In the genomic region with DNA sequence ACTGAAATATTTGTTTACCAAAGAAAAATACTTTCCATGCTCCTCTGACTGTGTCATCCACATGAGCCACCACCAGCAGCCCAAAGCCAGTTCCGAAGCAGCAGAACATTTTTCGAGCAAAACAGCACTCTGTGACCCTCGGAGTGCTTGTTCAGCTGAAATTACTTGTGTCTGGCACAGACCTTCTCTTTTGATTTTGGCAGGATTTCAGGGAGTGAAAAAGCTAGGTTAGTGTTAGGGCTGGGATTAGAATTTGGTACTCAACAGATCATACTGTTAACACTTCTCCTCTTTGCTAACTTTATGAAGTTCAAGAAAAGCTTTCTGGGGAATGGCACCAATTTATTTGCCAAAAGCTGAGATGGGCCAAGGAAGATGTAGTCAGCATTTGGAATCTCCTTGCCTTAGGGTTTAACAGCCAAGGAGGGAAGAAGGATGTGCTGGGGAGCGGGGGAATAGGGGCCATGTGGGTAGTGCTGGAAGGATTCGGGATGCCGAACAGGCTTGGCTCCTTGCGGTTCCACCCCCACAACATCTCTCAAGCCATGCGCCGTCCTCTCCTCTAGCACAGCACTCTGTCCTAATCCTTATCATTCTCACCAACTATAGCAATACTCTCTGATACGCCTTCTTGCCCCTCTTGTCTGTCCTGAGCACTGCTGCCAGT, we compare ENCODE assay signal across 17 cellular contexts. TPM values are rescaled to one million over a fixed set of nuclear protein-coding genes. Genes with fewer than 3 reads are reported as not detected.
A peak's percentile ranks its signal among the peaks of the same experiment; 100 is the strongest.
DNase-seq lines count a peak whose midpoint lies in the region; ATAC-seq and TF ChIP-seq lines count a peak whose summit lies in the region.
"Had no signal": no experiment of that assay in that cellular context is flagged by ENCODE, and none has a peak within 500 bp of the region (broad histone marks: within the 10 kb centered on the region; RNA-seq: fewer than 3 reads in every experiment).

No MANE protein-coding gene starts in this region.

- H3K27me3 ChIP-seq in left lung (no peaks in the 10 kb centered on the region), thoracic aorta (replicated peaks; ENCODE audit: insufficient read depth) (no peaks in the 10 kb centered on the region)

- no peaks in the 10 kb centered on the region for H3K9me3 Mint-ChIP-seq in chondrocyte (ENCODE audit: low read depth)
- H3K9me3 Mint-ChIP-seq: T-helper 1 cell treated with Interleukin-12 subunit alpha and Interleukin-12 subunit beta and Interleukin-4 antibody, amounts not matched to agents 30 μg/mL and 1 μg/mL, for 36 hours had no signal

- peak; percentile 65 for ATAC-seq in left lung
- ATAC-seq in thoracic aorta (ENCODE audit: insufficient number of reproducible peaks, low FRiP score, low read depth), result peak; percentile 48
- ATAC-seq in HG02610 (IDR thresholded peaks at IDR 0.05; ENCODE audit: unreplicated experiment), result no peak
- ATAC-seq: activated CD4-positive, alpha-beta T cell treated with anti-CD3 and anti-CD28 coated beads for 36 hours; K562 had no signal

- no peak overlapping the region for H3K4me3 Mint-ChIP-seq in chondrocyte (ENCODE audit: unreplicated experiment)
- H3K4me3 Mint-ChIP-seq: activated CD4-positive, alpha-beta T cell treated with anti-CD3 and anti-CD28 coated beads for 36 hours; T-helper 1 cell treated with Interleukin-12 subunit alpha and Interleukin-12 subunit beta and Interleukin-4 antibody, amounts not matched to agents 30 μg/mL and 1 μg/mL, for 36 hours had no signal

- peak overlapping the region; percentile 76 for H3K27ac Mint-ChIP-seq in chondrocyte (ENCODE audit: unreplicated experiment)
- H3K27ac Mint-ChIP-seq: activated CD4-positive, alpha-beta T cell treated with anti-CD3 and anti-CD28 coated beads for 36 hours; T-helper 1 cell treated with Interleukin-12 subunit alpha and Interleukin-12 subunit beta and Interleukin-4 antibody, amounts not matched to agents 30 μg/mL and 1 μg/mL, for 36 hours had no signal

- intact Hi-C loops in left lung (cut with DNase I), result no loop called here

- H3K36me3 ChIP-seq in left lung (no peaks in the 10 kb centered on the region), thoracic aorta (no peaks in the 10 kb centered on the region)

- H3K36me3 Mint-ChIP-seq in chondrocyte (ENCODE audit: low read depth), result no peaks in the 10 kb centered on the region

- H3K9me3 ChIP-seq in left lung (no peaks in the 10 kb centered on the region), thoracic aorta (no peaks in the 10 kb centered on the region)
- H3K9me3 ChIP-seq: Caco-2 had no signal

- H3K4me1 Mint-ChIP-seq in chondrocyte (ENCODE audit: low read depth), result peaks cover 10% of the 10 kb centered on the region
- H3K4me1 Mint-ChIP-seq: activated CD4-positive, alpha-beta T cell treated with anti-CD3 and anti-CD28 coated beads for 36 hours had no signal

- peak; percentile 3 for DNase-seq in NCI-H1092 treated with DMSO at 0.1 percent for 48 hours (lab: John Stamatoyannopoulos, UW)
- no peak for DNase-seq in NCI-H1092 (lab: John Stamatoyannopoulos, UW)
- no peak for DNase-seq in chondrocyte (ENCODE audit: low spot score)
- no peak for DNase-seq in left lung
- no peak for DNase-seq in thoracic aorta (ENCODE audit: low spot score)
- no peak for DNase-seq in KBM-7
- no peak for DNase-seq in GM10266 (ENCODE audit: extremely low spot score)
- DNase-seq: activated CD4-positive, alpha-beta T cell treated with anti-CD3 and anti-CD28 coated beads for 36 hours; activated T-cell treated with anti-CD3 and anti-CD28 coated beads, Interleukin-2, amount 50 U/mL, for 48 hours; Caco-2; NCI-H1694; NCI-H524; stimulated activated naive CD4-positive, alpha-beta T cell had no signal

- no peaks in the 10 kb centered on the region for H3K4me1 ChIP-seq in left lung
- peaks cover 0 to 17% of the 10 kb centered on the region in 2 donors for H3K4me1 ChIP-seq in thoracic aorta (ENCODE audit: control insufficient read depth in 1 of 2, low read depth in 2 of 2)
- H3K4me1 ChIP-seq: Caco-2 had no signal

- TF ChIP-seq CTCF in chondrocyte (IDR thresholded peaks at IDR 0.05), result no peak
- no peak for TF ChIP-seq CTCF in left lung (IDR thresholded peaks at IDR 0.05)
- TF ChIP-seq CTCF in thoracic aorta (IDR thresholded peaks at IDR 0.05), result no peak
- no peak for TF ChIP-seq CTCF in GM10266 (IDR thresholded peaks at IDR 0.05; ENCODE audit: control insufficient read depth, insufficient read depth, low read depth, missing control alignments)

- H3K27ac ChIP-seq in left lung (no peak overlapping the region), thoracic aorta (peak overlapping the region in 1 of 2 donors; percentile 20)
- H3K27ac ChIP-seq: 22Rv1 had no signal

- H3K27me3 Mint-ChIP-seq in chondrocyte (ENCODE audit: low read depth), result no peaks in the 10 kb centered on the region
- H3K27me3 Mint-ChIP-seq: activated CD4-positive, alpha-beta T cell treated with anti-CD3 and anti-CD28 coated beads for 36 hours had no signal

- H3K4me3 ChIP-seq in left lung (no peak overlapping the region), thoracic aorta (peak overlapping the region; percentile 23)
- H3K4me3 ChIP-seq: K562 had no signal

- in situ Hi-C loops in KBM-7 (cut with MboI; ENCODE audit: low pct_unique_long_range_greater_than_20kb, low sequenced_read_pairs), result loop anchor here (25.0 kb wide), 1 partner anchor 544 kb away; the partner anchor contains the start of gene CRYGS

RNA-seq across cellular contexts. Expression of gene TRA2B, which starts 55.1 kb away (rescaled TPM):
- total RNA-seq in chondrocyte, result 75.7 to 117 TPM (median 85.8 TPM) in 3 replicates
- total RNA-seq in left lung, result 100 to 1,000 TPM in 1 of 2 donors, 10 to 100 TPM in 1; 86.0 to 124 TPM
- 100 to 1,000 TPM; 137 to 267 TPM for total RNA-seq in thoracic aorta
